ENCODE assay signal across 12 cellular contexts in genomic region chr19:11333838-11334237, GRCh38. TPM values are rescaled to one million over a fixed set of nuclear protein-coding genes. Genes with fewer than 3 reads are reported as not detected.
"Had no signal": no experiment of that assay in that cellular context is flagged by ENCODE, and none has a peak within 500 bp of the region (broad histone marks: within the 10 kb centered on the region; RNA-seq: fewer than 3 reads in every experiment).

No MANE protein-coding gene starts in this region.

RNA-seq across cellular contexts. Expression of gene TSPAN16, which starts 37.9 kb away (rescaled TPM):
- total RNA-seq: activated CD4-positive, alpha-beta T cell treated with anti-CD3 and anti-CD28 coated beads, Interleukin-2, amount 10 ng/mL, durations not matched to agents 24 days and 14 days; activated CD8-positive, alpha-beta T cell treated with anti-CD3 and anti-CD28 coated beads for 36 hours; activated naive CD8-positive, alpha-beta T cell treated with anti-CD3 and anti-CD28 coated beads, Interleukin-2, amount 10 ng/mL, durations not matched to agents 7 days and 5 days; activated T-helper 2 cell treated with anti-CD3 and anti-CD28 coated beads, Interferon-gamma antibody, Interleukin-2, Interleukin-4, amounts not matched to agents 10 μg/mL and 5 μg/mL and 100 μg/mL, durations not matched to agents 14 hours and 24 hours and 36 hours; gastroesophageal sphincter; heart left ventricle; kidney; left ventricle myocardium inferior; naive thymus-derived CD8-positive, alpha-beta T cell; ovary; psoas muscle; tibial nerve had no signal
- polyA plus RNA-seq: heart left ventricle; naive thymus-derived CD8-positive, alpha-beta T cell; ovary; psoas muscle had no signal
